18 cellular contexts compared by ENCODE assay signal in genomic region chr7:154592392-154592791, GRCh38.
DNase-seq lines count a peak whose midpoint lies in the region; ATAC-seq, FAIRE-seq and TF ChIP-seq lines count a peak whose summit lies in the region.
"Had no signal": no experiment of that assay in that cellular context is flagged by ENCODE, and none has a peak within 500 bp of the region (broad histone marks: within the 10 kb centered on the region; RNA-seq: fewer than 3 reads in every experiment).

No MANE protein-coding gene starts in this region.

- no TSS peak for BruUV-seq in HepG2 (replicated peaks; lab: Mats Ljungman, UMichigan)

- no peak for TF ChIP-seq CTCF in right lobe of liver (IDR thresholded peaks at IDR 0.05)
- no peak for TF ChIP-seq CTCF in HepG2 (CRISPR knock-in tag; IDR thresholded peaks at IDR 0.05)
- TF ChIP-seq CTCF in parathyroid adenoma (IDR thresholded peaks at IDR 0.05), result no peak
- no peak for TF ChIP-seq CTCF in Peyer's patch (IDR thresholded peaks at IDR 0.05)

- H3K36me3 ChIP-seq in right lobe of liver, result no peaks in the 10 kb centered on the region
- H3K36me3 ChIP-seq in HepG2 (replicated peaks in 1 of 2; ENCODE audit: control insufficient read depth in 1 of 2, insufficient read depth in 2 of 2, low read length in 2 of 2), result no peaks in the 10 kb centered on the region
- no peaks in the 10 kb centered on the region for H3K36me3 ChIP-seq in parathyroid adenoma (ENCODE audit: control insufficient read depth, insufficient read depth, low read length)
- H3K36me3 ChIP-seq in Peyer's patch, result no peaks in the 10 kb centered on the region
- H3K36me3 ChIP-seq: HAP-1 had no signal

- WGBS in right lobe of liver (ENCODE audit: insufficient coverage, low coverage, low lambda C conversion rate, missing lambda C conversion rate), result 50% methylated on average over 2 of the region's 16 CpGs
- 15% methylated on average over 15 of the region's 16 CpGs for WGBS in HepG2 (ENCODE audit: low lambda C conversion rate)

- H3K27ac ChIP-seq in right lobe of liver, result no peak overlapping the region
- H3K27ac ChIP-seq in HepG2 (ENCODE audit: extremely low read length, insufficient read depth, low read length), result no peak overlapping the region
- peak overlapping the region; percentile 64 for H3K27ac ChIP-seq in parathyroid adenoma
- peak overlapping the region in 1 of 4 donors; percentile 1 for H3K27ac ChIP-seq in Peyer's patch
- H3K27ac ChIP-seq: A549 had no signal

- H3K4me2 ChIP-seq in HepG2 (ENCODE audit: low read depth, low read length), result no peak overlapping the region
- H3K4me2 ChIP-seq in parathyroid adenoma (ENCODE audit: low read length), result no peak overlapping the region
- H3K4me2 ChIP-seq: A549 had no signal

- intact Hi-C loops in right lobe of liver (cut with DNase I), result no loop called here
- intact Hi-C loops in HepG2 (cut with micrococcal nuclease; ENCODE audit: unreplicated experiment), result no loop called here

- peak; percentile 36 to 42 (median 40) for ATAC-seq in right lobe of liver
- no peak for ATAC-seq in HepG2
- no peak for ATAC-seq in GM19023 (IDR thresholded peaks at IDR 0.05; ENCODE audit: unreplicated experiment)
- no peak for ATAC-seq in GM19324 (IDR thresholded peaks at IDR 0.05; ENCODE audit: low FRiP score, unreplicated experiment)
- ATAC-seq: A549 had no signal

- H2AFZ ChIP-seq in HepG2 (ENCODE audit: low read length) (no peak overlapping the region), parathyroid adenoma (no peak overlapping the region)

- no peaks in the 10 kb centered on the region for H3K79me2 ChIP-seq in HepG2 (ENCODE audit: insufficient read depth, low read length)
- no peaks in the 10 kb centered on the region for H3K79me2 ChIP-seq in parathyroid adenoma

- H3K4me3 ChIP-seq in right lobe of liver, result no peak overlapping the region
- no peak overlapping the region for H3K4me3 ChIP-seq in HepG2 (replicated peaks in 1 of 3; ENCODE audit: insufficient read depth in 1 of 3, low read depth in 2 of 3, low read length in 3 of 3)
- H3K4me3 ChIP-seq in parathyroid adenoma (ENCODE audit: low read depth, low read length), result no peak overlapping the region
- no peak overlapping the region for H3K4me3 ChIP-seq in Peyer's patch
- H3K4me3 ChIP-seq: A549, HAP-1 had no signal

- TF ChIP-seq RAD21 in HepG2 (CRISPR knock-in tag; IDR thresholded peaks at IDR 0.05), result no peak

- H4K20me1 ChIP-seq in HepG2 (ENCODE audit: insufficient read depth, low read length), result no peaks in the 10 kb centered on the region

- TF ChIP-seq EP300 in HepG2 (IDR thresholded peaks at IDR 0.05; ENCODE audit: low read depth in 2 of 2, low read length in 2 of 2) (no peak), HepG2 (CRISPR knock-in tag; IDR thresholded peaks at IDR 0.05; ENCODE audit: borderline replicate concordance) (no peak)

- no peak overlapping the region for H3K9ac ChIP-seq in HepG2 (ENCODE audit: insufficient read depth, low read depth, low read length)
- H3K9ac ChIP-seq in parathyroid adenoma, result no peak overlapping the region

- H3K27me3 ChIP-seq in right lobe of liver, result no peaks in the 10 kb centered on the region
- peaks cover 0 to 29% of the 10 kb centered on the region in 2 experiments; a peak in 3 of 5 replicates for H3K27me3 ChIP-seq in HepG2 (ENCODE audit: control insufficient read depth in 1 of 2, insufficient read depth in 2 of 2, low read length in 2 of 2)
- no peaks in the 10 kb centered on the region for H3K27me3 ChIP-seq in parathyroid adenoma (ENCODE audit: control insufficient read depth, insufficient read depth, low read length)
- no peaks in the 10 kb centered on the region for H3K27me3 ChIP-seq in Peyer's patch

- H3K9me3 ChIP-seq in right lobe of liver (no peaks in the 10 kb centered on the region), HepG2 (ENCODE audit: low read length) (no peaks in the 10 kb centered on the region), parathyroid adenoma (ENCODE audit: control insufficient read depth, low read length) (no peaks in the 10 kb centered on the region), Peyer's patch (no peaks in the 10 kb centered on the region)
- H3K9me3 ChIP-seq: A549, HAP-1 had no signal

- TF ChIP-seq POLR2A in right lobe of liver (IDR thresholded peaks at IDR 0.05), result no peak
- no peak for TF ChIP-seq POLR2A in HepG2 (IDR thresholded peaks at IDR 0.05; ENCODE audit: insufficient read depth in 1 of 2, low read depth in 2 of 2, low read length in 2 of 2)
- TF ChIP-seq POLR2A in Peyer's patch (IDR thresholded peaks at IDR 0.05), result no peak

- DNase-seq in right lobe of liver, result no peak
- DNase-seq in HepG2 (ENCODE audit: low spot score), result no peak
- peak; percentile 83 for DNase-seq in left kidney (ENCODE audit: low read depth, low spot score)
- no peak for DNase-seq in Peyer's patch
- DNase-seq: CD4-positive, alpha-beta memory T cell; Karpas-422; MM.1S; NCI-H1105; NCI-H187; NCI-H69; NK-92 treated with Interleukin-12 subunit alpha and Interleukin-12 subunit beta, amount 100 ng/mL, for 24 hours; OCI-M1 had no signal

- in situ Hi-C loops in HepG2 (cut with HindIII; ENCODE audit: extremely low pct_ligation_motif_present, low pct_unique_long_range_greater_than_20kb), result no loop called here

- POLR2A ChIA-PET in HepG2 (lab: Yijun Ruan, JAX), result no interaction called here

- FAIRE-seq in HepG2 (lab: Jason Lieb, UNC), result no peak
- FAIRE-seq: A549, D721Med had no signal

- CTCF ChIA-PET in HepG2 (lab: Yijun Ruan, JAX; ENCODE audit: low intra/inter-chr PET ratio, low total read pairs), result no interaction called here

- H3K4me1 ChIP-seq in right lobe of liver (no peaks in the 10 kb centered on the region), HepG2 (ENCODE audit: insufficient read depth, low read length) (no peaks in the 10 kb centered on the region), parathyroid adenoma (peaks cover 13% of the 10 kb centered on the region), Peyer's patch (no peaks in the 10 kb centered on the region)
- H3K4me1 ChIP-seq: A549, HAP-1 had no signal

TF ChIP-seq in HepG2, 621 proteins besides CTCF, POLR2A, EP300 and RAD21:
- TF ChIP-seq RBAK (CRISPR knock-in tag; IDR thresholded peaks at IDR 0.05) (no peak), THAP7 (CRISPR knock-in tag; IDR thresholded peaks at IDR 0.05) (no peak)
TF ChIP-seq in HepG2: peak in this region for 0.

Comparison
In these comparisons a context has a peak if more than half of its experiments do, and no peak if none do; other contexts are left out.
1. ATAC-seq: peak in right lobe of liver (4 of 4); none in HepG2 (single experiment), GM19023 (single experiment) and GM19324 (single experiment).